ENCODE assay signal across 34 cellular contexts in the genomic region with DNA sequence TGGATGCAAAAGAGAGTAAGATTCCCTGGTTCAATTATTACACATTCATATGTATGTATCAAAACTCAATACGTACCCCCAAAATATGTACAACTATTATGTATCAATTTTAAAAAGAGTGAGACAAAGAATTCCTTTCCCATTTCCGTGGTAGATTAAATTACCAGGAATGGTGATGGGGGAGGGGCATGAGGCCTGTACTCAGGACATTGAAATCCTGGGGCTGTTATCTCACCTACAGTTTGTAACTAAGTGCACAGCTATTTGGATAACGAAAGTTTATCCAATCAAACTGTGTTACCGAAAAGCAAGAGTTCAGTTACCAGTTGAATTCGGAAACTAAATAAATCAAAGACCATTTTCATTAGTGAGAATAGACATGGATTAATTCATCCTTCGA. TPM values are rescaled to one million over a fixed set of nuclear protein-coding genes. Genes with fewer than 3 reads are reported as not detected.
"Had no signal": no experiment of that assay in that cellular context is flagged by ENCODE, and none has a peak within 500 bp of the region (broad histone marks: within the 10 kb centered on the region; RNA-seq: fewer than 3 reads in every experiment).

No MANE protein-coding gene starts in this region.

- H3K27me3 ChIP-seq: ascending aorta, breast epithelium, cardiac muscle cell, colonic mucosa, esophagus squamous epithelium, gastroesophageal sphincter, heart right ventricle had no signal

- H3K4me1 Mint-ChIP-seq: activated CD4-positive, alpha-beta memory T cell treated with anti-CD3 and anti-CD28 coated beads, Interleukin-2, amount 10 ng/mL, durations not matched to agents 7 days and 5 days; activated CD4-positive, alpha-beta T cell treated with anti-CD3 and anti-CD28 coated beads, Interleukin-2, amount 10 ng/mL, durations not matched to agents 7 days and 5 days; activated naive CD4-positive, alpha-beta T cell treated with anti-CD3 and anti-CD28 coated beads, Interleukin-2, amount 10 ng/mL, durations not matched to agents 7 days and 5 days; activated naive CD8-positive, alpha-beta T cell treated with anti-CD3 and anti-CD28 coated beads, Interleukin-2, amount 10 ng/mL, durations not matched to agents 7 days and 5 days; T-helper 17 cell had no signal

- H3K9me3 ChIP-seq: ascending aorta, breast epithelium, colonic mucosa, esophagus squamous epithelium, gastroesophageal sphincter, heart right ventricle had no signal

- H3K9me3 Mint-ChIP-seq: activated CD4-positive, alpha-beta memory T cell treated with anti-CD3 and anti-CD28 coated beads, Interleukin-2, amount 10 ng/mL, durations not matched to agents 7 days and 5 days; activated CD4-positive, alpha-beta T cell treated with anti-CD3 and anti-CD28 coated beads, Interleukin-2, amount 10 ng/mL, durations not matched to agents 7 days and 5 days; activated T-cell treated with anti-CD3 and anti-CD28 coated beads, Interleukin-2, amount 50 U/mL, for 72 hours; brain had no signal

- H3K36me3 ChIP-seq: ascending aorta, breast epithelium, cardiac muscle cell, colonic mucosa, esophagus squamous epithelium, gastroesophageal sphincter, heart right ventricle, WERI-Rb-1 had no signal

- ATAC-seq: activated naive CD4-positive, alpha-beta T cell treated with anti-CD3 and anti-CD28 coated beads, Interleukin-2, amount 50 U/mL, for 72 hours; activated T-cell treated with anti-CD3 and anti-CD28 coated beads, Interleukin-2, amount 50 U/mL, for 72 hours; gastroesophageal sphincter; heart right ventricle; T-helper 17 cell had no signal

- DNase-seq: activated CD4-positive, alpha-beta memory T cell treated with anti-CD3 and anti-CD28 coated beads, Interleukin-2, amount 10 ng/mL, durations not matched to agents 7 days and 5 days; activated CD4-positive, alpha-beta T cell treated with anti-CD3 and anti-CD28 coated beads for 4 hours; activated CD4-positive, alpha-beta T cell treated with anti-CD3 and anti-CD28 coated beads, Interleukin-2, amount 10 ng/mL, durations not matched to agents 7 days and 5 days; activated CD4-positive, alpha-beta T cell treated with anti-CD3 and anti-CD28 coated beads, Interleukin-2, amount 50 U/mL, for 4 hours; activated CD4-positive, CD25-positive, alpha-beta regulatory T cell; activated CD4-positive, CD25-positive, alpha-beta regulatory T cell treated with anti-CD3 and anti-CD28 coated beads, Interleukin-2, amount 50 U/mL, for 72 hours; activated CD8-positive, alpha-beta memory T cell treated with anti-CD3 and anti-CD28 coated beads, Interleukin-2, amount 50 U/mL, for 48 hours; activated gamma-delta T cell; activated naive CD4-positive, alpha-beta T cell; activated naive CD4-positive, alpha-beta T cell treated with anti-CD3 and anti-CD28 coated beads, Interleukin-2, amount 10 ng/mL, durations not matched to agents 7 days and 5 days; activated naive CD8-positive, alpha-beta T cell treated with anti-CD3 and anti-CD28 coated beads, Interleukin-2, amount 10 ng/mL, durations not matched to agents 7 days and 5 days; activated T-cell treated with anti-CD3 and anti-CD28 coated beads for 4 hours; activated T-cell treated with anti-CD3 and anti-CD28 coated beads, Interleukin-2, amount 50 U/mL, for 24 hours; activated T-cell treated with anti-CD3 and anti-CD28 coated beads, Interleukin-2, amount 50 U/mL, for 72 hours; central memory CD4-positive, alpha-beta T cell; cerebellar nuclear complex; colonic mucosa; effector CD8-positive, alpha-beta T cell; esophagus squamous epithelium; foreskin melanocyte; heart right ventricle; T-helper 17 cell; T1000; WERI-Rb-1 had no signal

- H3K4me3 Mint-ChIP-seq: activated CD4-positive, alpha-beta memory T cell treated with anti-CD3 and anti-CD28 coated beads, Interleukin-2, amount 10 ng/mL, durations not matched to agents 7 days and 5 days; activated CD4-positive, alpha-beta T cell treated with anti-CD3 and anti-CD28 coated beads, Interleukin-2, amount 10 ng/mL, durations not matched to agents 7 days and 5 days; activated naive CD4-positive, alpha-beta T cell treated with anti-CD3 and anti-CD28 coated beads, Interleukin-2, amount 10 ng/mL, durations not matched to agents 7 days and 5 days; activated naive CD8-positive, alpha-beta T cell treated with anti-CD3 and anti-CD28 coated beads, Interleukin-2, amount 10 ng/mL, durations not matched to agents 7 days and 5 days; activated T-cell treated with anti-CD3 and anti-CD28 coated beads, Interleukin-2, amount 50 U/mL, for 24 hours; activated T-cell treated with anti-CD3 and anti-CD28 coated beads, Interleukin-2, amount 50 U/mL, for 72 hours; brain; T-helper 17 cell; T-helper 2 cell treated with Interferon-gamma antibody and Interleukin-4, amounts not matched to agents 5 μg/mL and 100 μg/mL, for 36 hours had no signal

- H3K36me3 Mint-ChIP-seq: activated naive CD4-positive, alpha-beta T cell treated with anti-CD3 and anti-CD28 coated beads, Interleukin-2, amount 10 ng/mL, durations not matched to agents 7 days and 5 days; activated naive CD4-positive, alpha-beta T cell treated with anti-CD3 and anti-CD28 coated beads, Interleukin-2, amount 50 U/mL, for 72 hours; activated naive CD8-positive, alpha-beta T cell treated with anti-CD3 and anti-CD28 coated beads, Interleukin-2, amount 10 ng/mL, durations not matched to agents 7 days and 5 days; brain had no signal

- H3K4me1 ChIP-seq: ascending aorta, breast epithelium, colonic mucosa, esophagus squamous epithelium, gastroesophageal sphincter, heart right ventricle had no signal

- H3K4me3 ChIP-seq: ascending aorta, breast epithelium, cardiac muscle cell, colonic mucosa, esophagus squamous epithelium, gastroesophageal sphincter, heart right ventricle had no signal

- H3K27ac ChIP-seq: ascending aorta, breast epithelium, cardiac muscle cell, colonic mucosa, epithelial cell of prostate, esophagus squamous epithelium, gastroesophageal sphincter, heart right ventricle, WERI-Rb-1 had no signal

- H3K27me3 Mint-ChIP-seq: activated CD4-positive, alpha-beta memory T cell treated with anti-CD3 and anti-CD28 coated beads, Interleukin-2, amount 10 ng/mL, durations not matched to agents 7 days and 5 days; activated CD4-positive, alpha-beta T cell treated with anti-CD3 and anti-CD28 coated beads, Interleukin-2, amount 10 ng/mL, durations not matched to agents 7 days and 5 days; activated naive CD4-positive, alpha-beta T cell treated with anti-CD3 and anti-CD28 coated beads, Interleukin-2, amount 10 ng/mL, durations not matched to agents 7 days and 5 days; activated naive CD8-positive, alpha-beta T cell treated with anti-CD3 and anti-CD28 coated beads, Interleukin-2, amount 10 ng/mL, durations not matched to agents 7 days and 5 days; activated T-cell treated with anti-CD3 and anti-CD28 coated beads, Interleukin-2, amount 50 U/mL, for 24 hours; T-helper 17 cell had no signal

- H3K27ac Mint-ChIP-seq: activated CD4-positive, alpha-beta memory T cell treated with anti-CD3 and anti-CD28 coated beads, Interleukin-2, amount 10 ng/mL, durations not matched to agents 7 days and 5 days; activated CD4-positive, alpha-beta T cell treated with anti-CD3 and anti-CD28 coated beads, Interleukin-2, amount 10 ng/mL, durations not matched to agents 7 days and 5 days; activated naive CD4-positive, alpha-beta T cell treated with anti-CD3 and anti-CD28 coated beads, Interleukin-2, amount 10 ng/mL, durations not matched to agents 7 days and 5 days; activated naive CD4-positive, alpha-beta T cell treated with anti-CD3 and anti-CD28 coated beads, Interleukin-2, amount 50 U/mL, for 72 hours; activated naive CD8-positive, alpha-beta T cell treated with anti-CD3 and anti-CD28 coated beads, Interleukin-2, amount 10 ng/mL, durations not matched to agents 7 days and 5 days; activated T-cell treated with anti-CD3 and anti-CD28 coated beads, Interleukin-2, amount 50 U/mL, for 24 hours; activated T-cell treated with anti-CD3 and anti-CD28 coated beads, Interleukin-2, amount 50 U/mL, for 72 hours; brain; T-helper 17 cell; T-helper 2 cell treated with Interferon-gamma antibody and Interleukin-4, amounts not matched to agents 5 μg/mL and 100 μg/mL, for 36 hours had no signal

RNA-seq across cellular contexts. Expression of a gene that starts 8.3 kb away (rescaled TPM):
- total RNA-seq: activated CD4-positive, alpha-beta memory T cell treated with anti-CD3 and anti-CD28 coated beads, Interleukin-2, amount 10 ng/mL, durations not matched to agents 7 days and 5 days; activated CD4-positive, alpha-beta T cell treated with anti-CD3 and anti-CD28 coated beads, Interleukin-2, amount 10 ng/mL, durations not matched to agents 7 days and 5 days; activated naive CD4-positive, alpha-beta T cell treated with anti-CD3 and anti-CD28 coated beads, Interleukin-2, amount 50 U/mL, for 72 hours; activated naive CD8-positive, alpha-beta T cell treated with anti-CD3 and anti-CD28 coated beads, Interleukin-2, amount 10 ng/mL, durations not matched to agents 7 days and 5 days; activated T-cell treated with anti-CD3 and anti-CD28 coated beads, Interleukin-2, amount 50 U/mL, for 72 hours; ascending aorta; dermis microvascular lymphatic vessel endothelial cell; endothelial cell of umbilical vein; T-helper 17 cell had no signal
- polyA plus RNA-seq: endothelial cell of umbilical vein had no signal
